Comparison of ENCODE assay signal across 27 cellular contexts in the genomic region with DNA sequence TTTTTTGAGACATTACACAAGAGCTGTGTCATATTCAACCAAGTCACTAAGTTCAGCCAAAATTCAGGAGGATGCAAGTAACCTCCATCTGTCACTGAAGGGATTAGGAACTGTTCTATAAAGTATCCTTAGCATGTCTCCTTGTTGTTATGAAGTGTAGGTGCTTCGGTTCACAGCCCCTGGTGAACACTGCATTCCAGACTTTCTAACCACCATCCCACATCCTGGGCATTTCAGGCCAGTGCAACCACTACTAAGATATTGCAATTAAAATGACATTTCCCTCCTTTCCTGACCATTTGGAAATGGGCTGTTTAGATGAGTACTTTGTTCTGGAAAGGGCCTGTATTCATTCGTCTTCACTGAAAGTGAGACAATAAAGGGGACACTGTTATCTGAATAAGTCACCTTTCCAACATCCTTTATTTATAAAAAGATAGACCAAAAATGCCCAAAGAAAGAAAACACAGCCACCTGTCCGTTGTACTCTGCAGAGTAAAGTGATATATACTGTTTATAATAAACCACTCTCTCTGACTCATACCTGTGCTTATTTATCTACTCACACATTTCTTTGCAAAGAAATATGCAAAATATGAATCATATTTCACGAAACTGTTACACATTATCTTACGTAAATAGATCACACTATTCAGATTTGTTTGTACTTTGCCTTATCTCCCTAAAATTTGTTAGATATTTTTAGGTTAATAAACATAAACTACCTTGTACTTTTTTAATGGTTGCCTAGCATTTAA.
A peak's percentile ranks its signal among the peaks of the same experiment; 100 is the strongest.
DNase-seq lines count a peak whose midpoint lies in the region; ATAC-seq and TF ChIP-seq lines count a peak whose summit lies in the region.
"Had no signal": no experiment of that assay in that cellular context is flagged by ENCODE, and none has a peak within 500 bp of the region (broad histone marks: within the 10 kb centered on the region; RNA-seq: fewer than 3 reads in every experiment).

No MANE protein-coding gene starts in this region.

- in situ Hi-C loops in astrocyte of the spinal cord (cut with HindIII; ENCODE audit: low sequenced_read_pairs), result no loop called here

- no peak for TF ChIP-seq CTCF in astrocyte of the spinal cord (IDR thresholded peaks at IDR 0.05; ENCODE audit: low read depth, low read length)

- no peak for ATAC-seq in GM21576 (IDR thresholded peaks at IDR 0.05; ENCODE audit: unreplicated experiment)
- ATAC-seq: activated T-cell treated with anti-CD3 and anti-CD28 coated beads, Interleukin-2, amount 50 U/mL, for 72 hours; left colon; WTC11 had no signal

- peak; percentile 54 for DNase-seq in NCI-H2171 treated with DMSO at 0.1 percent for 48 hours (lab: John Stamatoyannopoulos, UW)
- no peak for DNase-seq in NCI-H2171 (lab: John Stamatoyannopoulos, UW)
- DNase-seq in NCI-H82 treated with DMSO at 0.1 percent for 48 hours (lab: John Stamatoyannopoulos, UW; ENCODE audit: unreplicated experiment), result peak; percentile 56
- peak; percentile 19 for DNase-seq in astrocyte of the spinal cord (ENCODE audit: low read depth, low spot score)
- no peak for DNase-seq in activated naive CD4-positive, alpha-beta T cell treated with Interleukin-2 at 50 U/mL for 16 hours
- no peak for DNase-seq in NCI-H2227 treated with DMSO at 0.1 percent for 48 hours (lab: John Stamatoyannopoulos, UW)
- DNase-seq in hippocampal formation (lab: John Stamatoyannopoulos, UW), result no peak
- DNase-seq: activated CD4-positive, alpha-beta T cell treated with anti-CD3 and anti-CD28 coated beads, Interleukin-2, amount 50 U/mL, for 1 hour; activated naive CD4-positive, alpha-beta T cell; activated T-cell treated with anti-CD3 and anti-CD28 coated beads, Interleukin-2, amount 50 U/mL, for 72 hours; adrenal gland; AML-193; CD4-positive, alpha-beta T cell; esophagus squamous epithelium; GDM1; left colon; MV-4-11; NCI-H146; ovary; Right ventricle myocardium superior; small intestine had no signal

- no peak overlapping the region for H3K4me3 ChIP-seq in astrocyte of the spinal cord (ENCODE audit: low read depth, low read length)
- H3K4me3 ChIP-seq: adrenal gland, cardiac muscle cell, esophagus squamous epithelium, HAP-1, ovary, thoracic aorta, vagina had no signal

Comparison
In these comparisons a context has a peak if more than half of its experiments do, and no peak if none do; other contexts are left out.
1. DNase-seq: peak in NCI-H2171 treated with DMSO at 0.1 percent for 48 hours (single experiment), NCI-H82 treated with DMSO at 0.1 percent for 48 hours (single experiment) and astrocyte of the spinal cord (single experiment); none in NCI-H2171 (single experiment), activated naive CD4-positive, alpha-beta T cell treated with Interleukin-2 at 50 U/mL for 16 hours (single experiment), NCI-H2227 treated with DMSO at 0.1 percent for 48 hours (single experiment) and hippocampal formation (0 of 2).